Comparison of ENCODE assay signal across 22 cellular contexts in genomic region chr3:42508562-42508961, GRCh38. TPM values are rescaled to one million over a fixed set of nuclear protein-coding genes. Genes with fewer than 3 reads are reported as not detected.
DNase-seq lines count a peak whose midpoint lies in the region; ATAC-seq and TF ChIP-seq lines count a peak whose summit lies in the region.
"Had no signal": no experiment of that assay in that cellular context is flagged by ENCODE, and none has a peak within 500 bp of the region (broad histone marks: within the 10 kb centered on the region; RNA-seq: fewer than 3 reads in every experiment).

No MANE protein-coding gene starts in this region.

- H3K4me2 ChIP-seq in BLaER1 treated with 17β-estradiol and CSF1 and Interleukin-3, amounts not matched to agents 10 nM and 100 nM: peak overlapping the region; percentile 67 to 94 (median 85)

- no peak overlapping the region for H3K27ac ChIP-seq in BLaER1 treated with 17β-estradiol and CSF1 and Interleukin-3, amounts not matched to agents 10 nM and 100 nM
- no peak overlapping the region for H3K27ac ChIP-seq in CD4-positive, alpha-beta T cell (ENCODE audit: low read depth, low read length)
- peak overlapping the region; percentile 83 for H3K27ac ChIP-seq in colonic mucosa
- H3K27ac ChIP-seq in mucosa of rectum (ENCODE audit: low read depth in 2 of 2, low read length in 2 of 2): peak overlapping the region; percentile 92 to 99
- H3K27ac ChIP-seq: left ventricle myocardium inferior, testis had no signal

- no peaks in the 10 kb centered on the region for H3K36me3 ChIP-seq in BLaER1 treated with 17β-estradiol and CSF1 and Interleukin-3, amounts not matched to agents 10 nM and 100 nM
- no peaks in the 10 kb centered on the region for H3K36me3 ChIP-seq in colonic mucosa
- peaks cover 3 to 7% of the 10 kb centered on the region in 2 donors for H3K36me3 ChIP-seq in mucosa of rectum (ENCODE audit: control insufficient read depth in 2 of 2, insufficient read depth in 2 of 2, low read length in 2 of 2)
- H3K36me3 ChIP-seq: breast epithelium, left ventricle myocardium inferior had no signal

- CTCF ChIA-PET in CD4-positive, alpha-beta T cell (lab: Charles Lee): no interaction called here

- H3K9ac ChIP-seq in BLaER1 treated with 17β-estradiol and CSF1 and Interleukin-3, amounts not matched to agents 10 nM and 100 nM: no peak overlapping the region; a peak in 1 of 22 replicates
- H3K9ac ChIP-seq in colonic mucosa (ENCODE audit: low read depth in 2 of 2, low read length in 2 of 2) (peak overlapping the region in 1 of 2 donors; percentile 85), mucosa of rectum (ENCODE audit: low read depth in 1 of 2, low read length in 2 of 2) (peak overlapping the region in 1 of 2 donors; percentile 56)

- no peaks in the 10 kb centered on the region for H3K27me3 Mint-ChIP-seq in CD4-positive, alpha-beta T cell

- H4K20me1 ChIP-seq in BLaER1 treated with 17β-estradiol and CSF1 and Interleukin-3, amounts not matched to agents 10 nM and 100 nM: peaks cover 0 to 3% (median 0%) of the 10 kb centered on the region in 11 experiments; a peak in 1 of 22 replicates

- no peak overlapping the region for H3K4me3 ChIP-seq in BLaER1 treated with 17β-estradiol and CSF1 and Interleukin-3, amounts not matched to agents 10 nM and 100 nM
- no peak overlapping the region for H3K4me3 ChIP-seq in colonic mucosa
- peak overlapping the region in 1 of 2 donors; percentile 13 for H3K4me3 ChIP-seq in mucosa of rectum (ENCODE audit: low read length in 2 of 2)
- H3K4me3 ChIP-seq: breast epithelium, GM12878, left ventricle myocardium inferior, testis had no signal

- peaks cover 28% of the 10 kb centered on the region for H3K36me3 Mint-ChIP-seq in CD4-positive, alpha-beta T cell (ENCODE audit: low read depth)

- H3K27me3 ChIP-seq in BLaER1 treated with 17β-estradiol and CSF1 and Interleukin-3, amounts not matched to agents 10 nM and 100 nM: no peaks in the 10 kb centered on the region
- H3K27me3 ChIP-seq in CD4-positive, alpha-beta T cell (ENCODE audit: control insufficient read depth, insufficient read depth, low read length): no peaks in the 10 kb centered on the region
- H3K27me3 ChIP-seq in colonic mucosa: no peaks in the 10 kb centered on the region
- no peaks in the 10 kb centered on the region for H3K27me3 ChIP-seq in mucosa of rectum (ENCODE audit: control insufficient read depth in 2 of 2, insufficient read depth in 2 of 2, low read length in 2 of 2)
- H3K27me3 ChIP-seq: breast epithelium, testis had no signal

- POLR2A ChIA-PET in CD4-positive, alpha-beta T cell (lab: Charles Lee): no interaction called here

- intact Hi-C loops in CD4-positive, alpha-beta T cell (cut with DNase I, micrococcal nuclease): loop anchor here in 1 of 2 experiments (10.0 kb wide), 1 partner anchor 1116 kb away; the partner anchor contains the start of gene ANO10
- intact Hi-C loops in colonic mucosa (cut with DNase I): no loop called here

- no peaks in the 10 kb centered on the region for H3K9me3 Mint-ChIP-seq in CD4-positive, alpha-beta T cell
- H3K9me3 Mint-ChIP-seq: activated T-helper 1 cell treated with anti-CD3 and anti-CD28 coated beads, Interleukin-12 subunit alpha, Interleukin-12 subunit beta, Interleukin-2, Interleukin-4 antibody, amounts not matched to agents 30 ng/mL and 10 ng/mL and 1 ng/mL, durations not matched to agents 14 hours and 24 hours and 36 hours had no signal

- H3K9me3 ChIP-seq in BLaER1 treated with 17β-estradiol and CSF1 and Interleukin-3, amounts not matched to agents 10 nM and 100 nM (replicated peaks in 1 of 11): no peaks in the 10 kb centered on the region
- H3K9me3 ChIP-seq in CD4-positive, alpha-beta T cell (ENCODE audit: control insufficient read depth, low read length): no peaks in the 10 kb centered on the region
- no peaks in the 10 kb centered on the region for H3K9me3 ChIP-seq in colonic mucosa
- H3K9me3 ChIP-seq in mucosa of rectum (ENCODE audit: control insufficient read depth in 2 of 2, low read length in 2 of 2): no peaks in the 10 kb centered on the region
- H3K9me3 ChIP-seq: breast epithelium, left ventricle myocardium inferior, testis had no signal

- no peak for TF ChIP-seq CTCF in CD4-positive, alpha-beta T cell (IDR thresholded peaks at IDR 0.05)
- no peak for TF ChIP-seq CTCF in colonic mucosa (IDR thresholded peaks at IDR 0.05)

- peaks cover 73% of the 10 kb centered on the region for H3K4me1 Mint-ChIP-seq in CD4-positive, alpha-beta T cell (ENCODE audit: low read depth)

- peak overlapping the region; percentile 17 for H3K27ac Mint-ChIP-seq in CD4-positive, alpha-beta T cell
- H3K27ac Mint-ChIP-seq: activated T-helper 1 cell treated with anti-CD3 and anti-CD28 coated beads, Interleukin-12 subunit alpha, Interleukin-12 subunit beta, Interleukin-2, Interleukin-4 antibody, amounts not matched to agents 30 ng/mL and 10 ng/mL and 1 ng/mL, durations not matched to agents 14 hours and 24 hours and 36 hours had no signal

- peaks cover 58 to 97% (median 72%) of the 10 kb centered on the region in 10 experiments for H3K4me1 ChIP-seq in BLaER1 treated with 17β-estradiol and CSF1 and Interleukin-3, amounts not matched to agents 10 nM and 100 nM
- H3K4me1 ChIP-seq in colonic mucosa (peaks cover 22% of the 10 kb centered on the region), mucosa of rectum (ENCODE audit: control insufficient read depth in 2 of 2, insufficient read depth in 2 of 2, low read length in 2 of 2) (peaks cover 62 to 89% of the 10 kb centered on the region in 2 donors)
- H3K4me1 ChIP-seq: breast epithelium, testis had no signal

- no peak overlapping the region for H3K4me3 Mint-ChIP-seq in CD4-positive, alpha-beta T cell
- H3K4me3 Mint-ChIP-seq: activated T-helper 1 cell treated with anti-CD3 and anti-CD28 coated beads, Interleukin-12 subunit alpha, Interleukin-12 subunit beta, Interleukin-2, Interleukin-4 antibody, amounts not matched to agents 30 ng/mL and 10 ng/mL and 1 ng/mL, durations not matched to agents 14 hours and 24 hours and 36 hours had no signal

- ATAC-seq in CD4-positive, alpha-beta T cell (ENCODE audit: poor library complexity): no peak
- ATAC-seq: GM12878, HCT116 had no signal

- no peak for DNase-seq in CD4-positive, alpha-beta T cell
- DNase-seq in colonic mucosa (no peak), T1000 (lab: John Stamatoyannopoulos, UW) (no peak), DMS114 treated with DMSO at 0.1 percent for 48 hours (lab: John Stamatoyannopoulos, UW; ENCODE audit: unreplicated experiment) (no peak), MV-4-11 (lab: John Stamatoyannopoulos, UW) (no peak)
- DNase-seq: activated CD4-positive, alpha-beta T cell treated with anti-CD3 and anti-CD28 coated beads for 48 hours; COR-L47; DND-41; Karpas-422; left ventricle myocardium inferior; NCI-H1092; NCI-H2081; NCI-H446 treated with DMSO at 0.1 percent for 48 hours; SHP77; testis had no signal

RNA-seq across cellular contexts. Expression of gene VIPR1, which starts 6.1 kb away (rescaled TPM):
- 10 to 100 TPM; 66.8 to 67.6 TPM for total RNA-seq in CD4-positive, alpha-beta T cell
- total RNA-seq in colonic mucosa: 10 to 100 TPM; 74.2 to 98.0 TPM
- total RNA-seq: dermis microvascular lymphatic vessel endothelial cell had no signal

Comparison
In these comparisons a context has a peak if more than half of its experiments do, and no peak if none do; other contexts are left out.
1. H3K27ac ChIP-seq: peak in colonic mucosa (single experiment) and mucosa of rectum (2 of 2); none in BLaER1 treated with 17β-estradiol and CSF1 and Interleukin-3, amounts not matched to agents 10 nM and 100 nM (0 of 11) and CD4-positive, alpha-beta T cell (single experiment).